1 cellular context compared by ENCODE assay signal in genomic region chr11:123302751-123303195, GRCh38.
A peak's percentile ranks its signal among the peaks of the same experiment; 100 is the strongest.
TF ChIP-seq lines count a peak whose summit lies in the region.

No MANE protein-coding gene starts in this region.

TF ChIP-seq in SK-N-SH, 30 proteins besides CTCF, POLR2A, EP300 and RAD21 (continued from another document):
- TF ChIP-seq, protein P1, sequence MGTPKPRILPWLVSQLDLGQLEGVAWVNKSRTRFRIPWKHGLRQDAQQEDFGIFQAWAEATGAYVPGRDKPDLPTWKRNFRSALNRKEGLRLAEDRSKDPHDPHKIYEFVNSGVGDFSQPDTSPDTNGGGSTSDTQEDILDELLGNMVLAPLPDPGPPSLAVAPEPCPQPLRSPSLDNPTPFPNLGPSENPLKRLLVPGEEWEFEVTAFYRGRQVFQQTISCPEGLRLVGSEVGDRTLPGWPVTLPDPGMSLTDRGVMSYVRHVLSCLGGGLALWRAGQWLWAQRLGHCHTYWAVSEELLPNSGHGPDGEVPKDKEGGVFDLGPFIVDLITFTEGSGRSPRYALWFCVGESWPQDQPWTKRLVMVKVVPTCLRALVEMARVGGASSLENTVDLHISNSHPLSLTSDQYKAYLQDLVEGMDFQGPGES (IDR thresholded peaks at IDR 0.05; ENCODE audit: low read depth, low read length) = no peak
- no peak for TF ChIP-seq MXI1 (IDR thresholded peaks at IDR 0.05; ENCODE audit: low read depth, low read length)
- TF ChIP-seq PBX3 (IDR thresholded peaks at IDR 0.05) = peak; percentile 11; the same call in 1 of the 2 replicates
- no peak for TF ChIP-seq EZH2phosphoT487 (IDR thresholded peaks at IDR 0.05; ENCODE audit: borderline replicate concordance, low read depth)
- TF ChIP-seq NRF1 (IDR thresholded peaks at IDR 0.05; ENCODE audit: low read depth, low read length) = no peak
